24 cellular contexts compared by ENCODE assay signal in genomic region chr6:47592466-47592865, GRCh38.
A peak's percentile ranks its signal among the peaks of the same experiment; 100 is the strongest.
DNase-seq lines count a peak whose midpoint lies in the region; ATAC-seq and TF ChIP-seq lines count a peak whose summit lies in the region.
"Had no signal": no experiment of that assay in that cellular context is flagged by ENCODE, and none has a peak within 500 bp of the region (broad histone marks: within the 10 kb centered on the region; RNA-seq: fewer than 3 reads in every experiment).

No MANE protein-coding gene starts in this region.

- H3K4me3 ChIP-seq in iPS-18a (ENCODE audit: low read length) = no peak overlapping the region
- no peak overlapping the region for H3K4me3 ChIP-seq in vagina
- H3K4me3 ChIP-seq: GM12878 had no signal

- no peaks in the 10 kb centered on the region for H3K27me3 ChIP-seq in iPS-18a (ENCODE audit: control insufficient read depth, insufficient read depth, low read length)
- H3K27me3 ChIP-seq in vagina = no peaks in the 10 kb centered on the region
- H3K27me3 ChIP-seq: BE2C had no signal

- H3K4me1 Mint-ChIP-seq in activated CD8-positive, alpha-beta T cell treated with anti-CD3 and anti-CD28 coated beads, Interleukin-2, amount 10 ng/mL, durations not matched to agents 7 days and 5 days (ENCODE audit: low read depth) = no peaks in the 10 kb centered on the region
- H3K4me1 Mint-ChIP-seq in activated CD8-positive, alpha-beta T cell treated with anti-CD3 and anti-CD28 coated beads for 36 hours (ENCODE audit: low read depth) = no peaks in the 10 kb centered on the region

- no peaks in the 10 kb centered on the region for H3K9me3 Mint-ChIP-seq in activated CD8-positive, alpha-beta T cell treated with anti-CD3 and anti-CD28 coated beads, Interleukin-2, amount 10 ng/mL, durations not matched to agents 7 days and 5 days (ENCODE audit: insufficient read depth)
- H3K9me3 Mint-ChIP-seq in activated CD8-positive, alpha-beta T cell treated with anti-CD3 and anti-CD28 coated beads for 36 hours = no peaks in the 10 kb centered on the region
- H3K9me3 Mint-ChIP-seq: CD4-positive, alpha-beta T cell; HFFc6 had no signal

- no peak for DNase-seq in activated CD8-positive, alpha-beta T cell treated with anti-CD3 and anti-CD28 coated beads, Interleukin-2, amount 10 ng/mL, durations not matched to agents 7 days and 5 days
- no peak for DNase-seq in activated CD8-positive, alpha-beta T cell treated with anti-CD3 and anti-CD28 coated beads for 36 hours
- peak; percentile 7 for DNase-seq in NCI-H69 (lab: John Stamatoyannopoulos, UW)
- no peak for DNase-seq in NCI-H2227 treated with DMSO at 0.1 percent for 48 hours (lab: John Stamatoyannopoulos, UW)
- DNase-seq in vagina (ENCODE audit: extremely low spot score in 2 of 2) = no peak
- no peak for DNase-seq in NCI-H82 (lab: John Stamatoyannopoulos, UW)
- DNase-seq: BE2C; Calu3; CD4-positive, alpha-beta T cell; EL; GOT3; HFFc6; IMR-90; NCI-H1105; NCI-H187 treated with DMSO at 0.1 percent for 48 hours; NCI-H2171; NCI-H446 treated with DMSO at 0.1 percent for 48 hours; NCI-H774; OCI-M1; Right ventricle myocardium superior; SW 1271 had no signal

- no peak overlapping the region for H3K27ac Mint-ChIP-seq in activated CD8-positive, alpha-beta T cell treated with anti-CD3 and anti-CD28 coated beads, Interleukin-2, amount 10 ng/mL, durations not matched to agents 7 days and 5 days
- no peak overlapping the region for H3K27ac Mint-ChIP-seq in activated CD8-positive, alpha-beta T cell treated with anti-CD3 and anti-CD28 coated beads for 36 hours
- H3K27ac Mint-ChIP-seq: CD4-positive, alpha-beta T cell; HFFc6 had no signal

- H3K4me3 Mint-ChIP-seq in activated CD8-positive, alpha-beta T cell treated with anti-CD3 and anti-CD28 coated beads, Interleukin-2, amount 10 ng/mL, durations not matched to agents 7 days and 5 days = no peak overlapping the region
- H3K4me3 Mint-ChIP-seq in activated CD8-positive, alpha-beta T cell treated with anti-CD3 and anti-CD28 coated beads for 36 hours = no peak overlapping the region
- H3K4me3 Mint-ChIP-seq: CD4-positive, alpha-beta T cell; HFFc6 had no signal

- H3K27ac ChIP-seq in iPS-18a (ENCODE audit: low read length) (peak overlapping the region; percentile 54), vagina (no peak overlapping the region)

- H3K36me3 ChIP-seq in iPS-18a (ENCODE audit: control insufficient read depth, low read depth, low read length) = peaks cover 46% of the 10 kb centered on the region
- peaks cover 0 to 18% of the 10 kb centered on the region in 2 donors for H3K36me3 ChIP-seq in vagina

- no peak for TF ChIP-seq POLR2A in vagina (IDR thresholded peaks at IDR 0.05)

- peaks cover 43% of the 10 kb centered on the region for H3K36me3 Mint-ChIP-seq in activated CD8-positive, alpha-beta T cell treated with anti-CD3 and anti-CD28 coated beads, Interleukin-2, amount 10 ng/mL, durations not matched to agents 7 days and 5 days (ENCODE audit: low read depth)
- peaks cover 37% of the 10 kb centered on the region for H3K36me3 Mint-ChIP-seq in activated CD8-positive, alpha-beta T cell treated with anti-CD3 and anti-CD28 coated beads for 36 hours (ENCODE audit: low read depth)

- no peaks in the 10 kb centered on the region for H3K9me3 ChIP-seq in iPS-18a (ENCODE audit: control insufficient read depth, low read depth, low read length)
- no peaks in the 10 kb centered on the region for H3K9me3 ChIP-seq in vagina
- H3K9me3 ChIP-seq: BE2C had no signal

- intact Hi-C loops in activated CD8-positive, alpha-beta T cell treated with anti-CD3 and anti-CD28 coated beads for 36 hours (cut with micrococcal nuclease) = no loop called here
- intact Hi-C loops in vagina (cut with DNase I) = no loop called here

- H3K27me3 Mint-ChIP-seq in activated CD8-positive, alpha-beta T cell treated with anti-CD3 and anti-CD28 coated beads, Interleukin-2, amount 10 ng/mL, durations not matched to agents 7 days and 5 days (ENCODE audit: low read depth) = no peaks in the 10 kb centered on the region
- H3K27me3 Mint-ChIP-seq in activated CD8-positive, alpha-beta T cell treated with anti-CD3 and anti-CD28 coated beads for 36 hours = no peaks in the 10 kb centered on the region
- H3K27me3 Mint-ChIP-seq: CD4-positive, alpha-beta T cell had no signal

- CTCF ChIA-PET in activated CD8-positive, alpha-beta T cell treated with anti-CD3 and anti-CD28 coated beads, Interleukin-2, amount 10 ng/mL, durations not matched to agents 7 days and 5 days (lab: Charles Lee) = interaction anchor here (0.8 to 1.6 kb wide), 3 partner anchors 9 to 178 kb away, joined by 3 to 4 read pairs (median 4); no protein-coding TSS in a partner anchor
- CTCF ChIA-PET in activated CD8-positive, alpha-beta T cell treated with anti-CD3 and anti-CD28 coated beads for 36 hours (lab: Charles Lee) = no interaction called here

- TF ChIP-seq CTCF in activated CD8-positive, alpha-beta T cell treated with anti-CD3 and anti-CD28 coated beads for 36 hours (IDR thresholded peaks at IDR 0.05) = no peak
- no peak for TF ChIP-seq CTCF in vagina (IDR thresholded peaks at IDR 0.05)

- H3K4me1 ChIP-seq in iPS-18a (ENCODE audit: control insufficient read depth, low read depth, low read length) = no peaks in the 10 kb centered on the region
- H3K4me1 ChIP-seq in vagina = peaks cover 6% of the 10 kb centered on the region
- H3K4me1 ChIP-seq: BE2C had no signal

- peak; percentile 30 for ATAC-seq in activated CD8-positive, alpha-beta T cell treated with anti-CD3 and anti-CD28 coated beads, Interleukin-2, amount 10 ng/mL, durations not matched to agents 7 days and 5 days
- ATAC-seq in activated CD8-positive, alpha-beta T cell treated with anti-CD3 and anti-CD28 coated beads for 36 hours = no peak
- no peak for ATAC-seq in HG03439 (IDR thresholded peaks at IDR 0.05; ENCODE audit: unreplicated experiment)
- ATAC-seq: GM12878 had no signal

- H3K9ac ChIP-seq in iPS-18a (ENCODE audit: low read length) = no peak overlapping the region

- POLR2A ChIA-PET in activated CD8-positive, alpha-beta T cell treated with anti-CD3 and anti-CD28 coated beads, Interleukin-2, amount 10 ng/mL, durations not matched to agents 7 days and 5 days (lab: Charles Lee) = interaction anchor here (1.0 kb wide), 1 partner anchor 10 kb away, joined by 3 read pairs; no protein-coding TSS in a partner anchor
- POLR2A ChIA-PET in activated CD8-positive, alpha-beta T cell treated with anti-CD3 and anti-CD28 coated beads for 36 hours (lab: Charles Lee) = interaction anchor here (0.8 kb wide), 1 partner anchor 13 kb away, joined by 3 read pairs; no protein-coding TSS in a partner anchor
